ENCODE assay signal across 25 cellular contexts in genomic region chr3:16088496-16088895, GRCh38.
"Had no signal": no experiment of that assay in that cellular context is flagged by ENCODE, and none has a peak within 500 bp of the region (broad histone marks: within the 10 kb centered on the region; RNA-seq: fewer than 3 reads in every experiment).

No MANE protein-coding gene starts in this region.

- H3K9me3 Mint-ChIP-seq: activated naive CD8-positive, alpha-beta T cell treated with anti-CD3 and anti-CD28 coated beads, Interleukin-2, amount 10 ng/mL, durations not matched to agents 7 days and 5 days; activated T-cell treated with anti-CD3 and anti-CD28 coated beads, Interleukin-2, amount 50 U/mL, for 24 hours had no signal

- H3K4me2 ChIP-seq: neural progenitor cell had no signal

- H2AFZ ChIP-seq: neural progenitor cell had no signal

- H3K27ac Mint-ChIP-seq: activated naive CD8-positive, alpha-beta T cell treated with anti-CD3 and anti-CD28 coated beads, Interleukin-2, amount 10 ng/mL, durations not matched to agents 7 days and 5 days; activated T-cell treated with anti-CD3 and anti-CD28 coated beads, Interleukin-2, amount 50 U/mL, for 24 hours; activated T-helper 2 cell treated with anti-CD3 and anti-CD28 coated beads, Interferon-gamma antibody, Interleukin-2, Interleukin-4, amounts not matched to agents 10 μg/mL and 5 μg/mL and 100 μg/mL, durations not matched to agents 14 hours and 24 hours and 36 hours; mesothelial cell of epicardium; naive thymus-derived CD8-positive, alpha-beta T cell; neural progenitor cell; progenitor cell of endocrine pancreas had no signal

- DNase-seq: activated CD4-positive, alpha-beta T cell treated with anti-CD3 and anti-CD28 coated beads for 1 hour; activated CD4-positive, alpha-beta T cell treated with anti-CD3 and anti-CD28 coated beads, Interleukin-2, amount 50 U/mL, for 4 hours; activated CD8-positive, alpha-beta memory T cell treated with anti-CD3 and anti-CD28 coated beads for 24 hours; activated CD8-positive, alpha-beta memory T cell treated with anti-CD3 and anti-CD28 coated beads, Interleukin-2, amount 50 U/mL, for 4 hours; activated naive CD4-positive, alpha-beta T cell; activated naive CD8-positive, alpha-beta T cell treated with anti-CD3 and anti-CD28 coated beads, Interleukin-2, amount 10 ng/mL, durations not matched to agents 7 days and 5 days; activated T-cell treated with anti-CD3 and anti-CD28 coated beads, Interleukin-2, amount 50 U/mL, for 24 hours; amniotic stem cell; gastrocnemius medialis; hippocampal formation; left ventricle myocardium inferior; naive thymus-derived CD8-positive, alpha-beta T cell; retina; sigmoid colon; spleen; stimulated activated CD4-positive, alpha-beta T cell treated with anti-CD3 and anti-CD28 coated beads, Interleukin-4, amount 100 ng/mL, for 24 hours; stimulated activated naive CD8-positive, alpha-beta T cell treated with anti-CD3 and anti-CD28 coated beads, Interleukin-15, Interleukin-2, amounts not matched to agents 100 U/mL and 50 U/mL, for 24 hours; substantia nigra; T-helper 9 cell; thyroid gland; upper lobe of right lung had no signal

- H3K27ac ChIP-seq: gastrocnemius medialis, left ventricle myocardium inferior, neural progenitor cell, sigmoid colon, spleen, thyroid gland, upper lobe of right lung had no signal

- H3K36me3 Mint-ChIP-seq: activated naive CD8-positive, alpha-beta T cell treated with anti-CD3 and anti-CD28 coated beads, Interleukin-2, amount 10 ng/mL, durations not matched to agents 7 days and 5 days; mesothelial cell of epicardium; naive thymus-derived CD8-positive, alpha-beta T cell; neural progenitor cell had no signal

- H3K9me3 ChIP-seq: gastrocnemius medialis, left ventricle myocardium inferior, sigmoid colon, thyroid gland, upper lobe of right lung had no signal

- H3K4me3 Mint-ChIP-seq: activated naive CD8-positive, alpha-beta T cell treated with anti-CD3 and anti-CD28 coated beads, Interleukin-2, amount 10 ng/mL, durations not matched to agents 7 days and 5 days; activated T-cell treated with anti-CD3 and anti-CD28 coated beads, Interleukin-2, amount 50 U/mL, for 24 hours; mesothelial cell of epicardium; naive thymus-derived CD8-positive, alpha-beta T cell; neural progenitor cell had no signal

- H3K36me3 ChIP-seq: gastrocnemius medialis, left ventricle myocardium inferior, neural progenitor cell, sigmoid colon, spleen, thyroid gland, upper lobe of right lung had no signal

- H3K4me1 Mint-ChIP-seq: activated naive CD8-positive, alpha-beta T cell treated with anti-CD3 and anti-CD28 coated beads, Interleukin-2, amount 10 ng/mL, durations not matched to agents 7 days and 5 days; neural progenitor cell had no signal

- H3K4me1 ChIP-seq: neural progenitor cell, spleen had no signal

- H3K9ac ChIP-seq: neural progenitor cell had no signal

- H3K4me3 ChIP-seq: gastrocnemius medialis, left ventricle myocardium inferior, neural progenitor cell, sigmoid colon, spleen, thyroid gland, upper lobe of right lung had no signal

- ATAC-seq: gastrocnemius medialis; naive thymus-derived CD8-positive, alpha-beta T cell; stimulated activated naive CD8-positive, alpha-beta T cell treated with anti-CD3 and anti-CD28 coated beads, Interleukin-15, Interleukin-2, amounts not matched to agents 100 U/mL and 50 U/mL, for 24 hours; upper lobe of right lung had no signal

- H3K27me3 ChIP-seq: gastrocnemius medialis, neural progenitor cell, sigmoid colon, thyroid gland, upper lobe of right lung had no signal
